ENCODE assay signal across 16 cellular contexts in genomic region chr15:74345051-74345450, GRCh38. TPM values are rescaled to one million over a fixed set of nuclear protein-coding genes. Genes with fewer than 3 reads are reported as not detected.
DNase-seq lines count a peak whose midpoint lies in the region; ATAC-seq lines count a peak whose summit lies in the region.
"Had no signal": no experiment of that assay in that cellular context is flagged by ENCODE, and none has a peak within 500 bp of the region (broad histone marks: within the 10 kb centered on the region; RNA-seq: fewer than 3 reads in every experiment).

No MANE protein-coding gene starts in this region.

- no peak for ATAC-seq in activated T-cell treated with anti-CD3 and anti-CD28 coated beads, Interleukin-2, amount 50 U/mL, for 4 hours
- ATAC-seq: effector memory CD8-positive, alpha-beta T cell had no signal

- DNase-seq in activated T-cell treated with anti-CD3 and anti-CD28 coated beads for 48 hours (ENCODE audit: low read depth) = peak; percentile 7
- DNase-seq in activated T-cell treated with anti-CD3 and anti-CD28 coated beads, Interleukin-2, amount 50 U/mL, for 4 hours = no peak
- peak; percentile 32 to 69 for DNase-seq in SJSA1 (ENCODE audit: low read depth in 1 of 2, low spot score in 2 of 2)
- peak; percentile 76 for DNase-seq in islet precursor cell
- DNase-seq in stimulated activated CD8-positive, alpha-beta memory T cell treated with anti-CD3 and anti-CD28 coated beads, Interleukin-2, amount 100 ng/mL, for 48 hours (ENCODE audit: low read depth in 2 of 2) = peak; percentile 6 to 16
- no peak for DNase-seq in glomerular visceral epithelial cell (ENCODE audit: extremely low spot score)
- DNase-seq in immature natural killer cell = no peak
- no peak for DNase-seq in HuH-7.5 (ENCODE audit: low spot score)
- DNase-seq: CD8-positive, alpha-beta memory T cell; effector memory CD8-positive, alpha-beta T cell; HCEC 1CT; NCI-H69; OCI-M1; retina had no signal

- peaks cover 26% of the 10 kb centered on the region for H3K4me1 ChIP-seq in SJSA1 (replicated peaks)

- no peaks in the 10 kb centered on the region for H3K36me3 ChIP-seq in SJSA1
- H3K36me3 ChIP-seq: cardiac muscle cell had no signal

- H3K4me3 ChIP-seq in SJSA1 = no peak overlapping the region
- H3K4me3 ChIP-seq: cardiac muscle cell had no signal

- H3K36me3 Mint-ChIP-seq in activated T-cell treated with anti-CD3 and anti-CD28 coated beads, Interleukin-2, amount 50 U/mL, for 4 hours (ENCODE audit: insufficient read depth) = no peaks in the 10 kb centered on the region
- no peaks in the 10 kb centered on the region for H3K36me3 Mint-ChIP-seq in immature natural killer cell
- H3K36me3 Mint-ChIP-seq: CD8-positive, alpha-beta memory T cell had no signal

- no peak overlapping the region for H3K4me3 Mint-ChIP-seq in activated T-cell treated with anti-CD3 and anti-CD28 coated beads, Interleukin-2, amount 50 U/mL, for 4 hours
- no peak overlapping the region for H3K4me3 Mint-ChIP-seq in immature natural killer cell
- H3K4me3 Mint-ChIP-seq: CD8-positive, alpha-beta memory T cell; effector memory CD8-positive, alpha-beta T cell had no signal

- no peaks in the 10 kb centered on the region for H3K27me3 ChIP-seq in SJSA1 (replicated peaks)
- H3K27me3 ChIP-seq: cardiac muscle cell had no signal

- peaks cover 4% of the 10 kb centered on the region for H3K27me3 Mint-ChIP-seq in activated T-cell treated with anti-CD3 and anti-CD28 coated beads, Interleukin-2, amount 50 U/mL, for 4 hours (ENCODE audit: low read depth)
- H3K27me3 Mint-ChIP-seq in immature natural killer cell (ENCODE audit: low read depth in 3 of 3) = peaks cover 4 to 7% (median 7%) of the 10 kb centered on the region in 3 donors

- no peak overlapping the region for H3K27ac Mint-ChIP-seq in immature natural killer cell
- H3K27ac Mint-ChIP-seq: CD8-positive, alpha-beta memory T cell had no signal

- peaks cover 2% of the 10 kb centered on the region for H3K4me1 Mint-ChIP-seq in activated T-cell treated with anti-CD3 and anti-CD28 coated beads, Interleukin-2, amount 50 U/mL, for 4 hours (ENCODE audit: low read depth)
- H3K4me1 Mint-ChIP-seq in immature natural killer cell = no peaks in the 10 kb centered on the region
- H3K4me1 Mint-ChIP-seq: CD8-positive, alpha-beta memory T cell had no signal

- H3K9me3 Mint-ChIP-seq in activated T-cell treated with anti-CD3 and anti-CD28 coated beads, Interleukin-2, amount 50 U/mL, for 4 hours = no peaks in the 10 kb centered on the region
- H3K9me3 Mint-ChIP-seq in immature natural killer cell = no peaks in the 10 kb centered on the region
- H3K9me3 Mint-ChIP-seq: CD8-positive, alpha-beta memory T cell; effector memory CD8-positive, alpha-beta T cell had no signal

- H3K27ac ChIP-seq in SJSA1 = peak overlapping the region; percentile 42
- H3K27ac ChIP-seq: cardiac muscle cell had no signal

- no peaks in the 10 kb centered on the region for H3K9me3 ChIP-seq in SJSA1 (replicated peaks)

RNA-seq across cellular contexts. Expression of gene CYP11A1, which starts 22.4 kb away (rescaled TPM):
- under 1 TPM; 0.33 to 0.41 (median 0.40) TPM for total RNA-seq in activated T-cell treated with anti-CD3 and anti-CD28 coated beads, Interleukin-2, amount 50 U/mL, for 4 hours
- 1.3 and 2.2 TPM in 2 replicates for total RNA-seq in SJSA1 (2014; rRNA removed; shearing (Covaris generic))
- polyA plus RNA-seq in immature natural killer cell = not detected
- total RNA-seq: CD8-positive, alpha-beta memory T cell had no signal
- polyA plus RNA-seq: CD8-positive, alpha-beta memory T cell; neural cell had no signal

Comparison
In these comparisons a context has a peak if more than half of its experiments do, and no peak if none do; other contexts are left out.
1. DNase-seq: peak in activated T-cell treated with anti-CD3 and anti-CD28 coated beads for 48 hours (single experiment), SJSA1 (2 of 2), islet precursor cell (single experiment) and stimulated activated CD8-positive, alpha-beta memory T cell treated with anti-CD3 and anti-CD28 coated beads, Interleukin-2, amount 100 ng/mL, for 48 hours (2 of 2); none in activated T-cell treated with anti-CD3 and anti-CD28 coated beads, Interleukin-2, amount 50 U/mL, for 4 hours (single experiment), glomerular visceral epithelial cell (single experiment), immature natural killer cell (0 of 3) and HuH-7.5 (single experiment).